In the genomic region with DNA sequence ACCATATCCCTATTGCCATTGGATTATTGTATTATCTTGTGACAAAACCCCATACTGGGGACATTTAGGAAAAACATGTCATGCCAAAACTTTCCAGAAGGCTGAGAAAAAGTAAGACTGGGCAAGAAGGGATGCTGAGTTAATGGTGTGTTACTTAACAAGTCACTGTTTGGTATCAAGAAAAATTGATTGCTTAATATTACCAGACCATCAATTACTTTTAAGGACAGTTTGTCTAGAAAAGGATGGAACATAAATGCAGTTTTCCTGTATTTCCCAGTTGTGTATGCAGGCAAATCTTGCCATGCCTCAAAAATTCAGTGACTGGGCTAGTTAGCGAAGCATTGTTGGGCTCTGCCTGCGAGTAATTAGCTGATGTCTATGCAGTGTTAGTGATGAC, we compare ENCODE assay signal across 32 cellular contexts.
DNase-seq lines count a peak whose midpoint lies in the region; ATAC-seq, FAIRE-seq and TF ChIP-seq lines count a peak whose summit lies in the region.
"Had no signal": no experiment of that assay in that cellular context is flagged by ENCODE, and none has a peak within 500 bp of the region (broad histone marks: within the 10 kb centered on the region; RNA-seq: fewer than 3 reads in every experiment).

No MANE protein-coding gene starts in this region.

- H3K79me2 ChIP-seq in astrocyte (ENCODE audit: insufficient read depth, low read length) (no peaks in the 10 kb centered on the region), K562 (ENCODE audit: control insufficient read depth, insufficient read depth, low read length) (no peaks in the 10 kb centered on the region)

- peaks cover 7% of the 10 kb centered on the region for H3K4me1 Mint-ChIP-seq in astrocyte (ENCODE audit: low read depth, unreplicated experiment)
- H3K4me1 Mint-ChIP-seq: B cell; CD14-positive monocyte; CD4-positive, alpha-beta memory T cell; CD4-positive, CD25-positive, alpha-beta regulatory T cell; CD8-positive, alpha-beta memory T cell had no signal

- H3K9me1 ChIP-seq in K562 (ENCODE audit: control insufficient read depth, insufficient read depth, low read length) = no peaks in the 10 kb centered on the region

- FAIRE-seq in astrocyte (lab: Jason Lieb, UNC) (no peak), K562 (lab: Jason Lieb, UNC) (no peak)
- FAIRE-seq: A204.1, A549, D721Med had no signal

- in situ Hi-C loops in K562 (cut with MboI) = no loop called here

- H3K27ac ChIP-seq in astrocyte (ENCODE audit: low read depth, low read length) = no peak overlapping the region
- H3K27ac ChIP-seq in K562 (ENCODE audit: extremely low read depth, low read depth, low read length) = no peak overlapping the region
- H3K27ac ChIP-seq: 22Rv1; A549; BLaER1; BLaER1 treated with 17β-estradiol and CSF1 and Interleukin-3, amounts not matched to agents 10 nM and 100 nM; C4-2B had no signal

- CTCF ChIA-PET in K562 (lab: Yijun Ruan, JAX; ENCODE audit: low intra/inter-chr PET ratio) = no interaction called here

- BruUV-seq in K562 (replicated peaks; lab: Mats Ljungman, UMichigan) = no TSS peak

- no peak overlapping the region for H2AFZ ChIP-seq in astrocyte (ENCODE audit: low read depth, low read length)
- H2AFZ ChIP-seq in K562 (ENCODE audit: low read depth, low read length) = no peak overlapping the region

- POLR2A ChIA-PET in K562 (lab: Yijun Ruan, JAX) = no interaction called here

- H3K4me3 Mint-ChIP-seq in astrocyte (ENCODE audit: unreplicated experiment) = no peak overlapping the region
- H3K4me3 Mint-ChIP-seq: B cell; CD14-positive monocyte; CD4-positive, alpha-beta memory T cell; CD4-positive, alpha-beta T cell; CD4-positive, CD25-positive, alpha-beta regulatory T cell; CD8-positive, alpha-beta memory T cell; CD8-positive, alpha-beta T cell had no signal

- ATAC-seq in K562 = no peak
- ATAC-seq: A549; CD8-positive, alpha-beta T cell had no signal

- TF ChIP-seq POLR2A in K562 (conservative IDR thresholded peaks at IDR 0.05) = no peak

- peaks cover 2% of the 10 kb centered on the region for H3K36me3 Mint-ChIP-seq in astrocyte (ENCODE audit: low read depth, unreplicated experiment)
- H3K36me3 Mint-ChIP-seq: CD14-positive monocyte; CD4-positive, alpha-beta memory T cell; CD4-positive, CD25-positive, alpha-beta regulatory T cell; CD8-positive, alpha-beta memory T cell; CD8-positive, alpha-beta T cell had no signal

- H3K36me3 ChIP-seq in astrocyte (ENCODE audit: insufficient read depth, low read length) (no peaks in the 10 kb centered on the region), K562 (ENCODE audit: control insufficient read depth, insufficient read depth, low read length) (no peaks in the 10 kb centered on the region)
- H3K36me3 ChIP-seq: BE2C; BLaER1; BLaER1 treated with 17β-estradiol and CSF1 and Interleukin-3, amounts not matched to agents 10 nM and 100 nM had no signal

- WGBS in K562 (ENCODE audit: insufficient coverage, low coverage, missing lambda C conversion rate) = 10% methylated on average over 2 of the region's 2 CpGs

- peaks cover 4% of the 10 kb centered on the region for H3K4me1 ChIP-seq in astrocyte (ENCODE audit: insufficient read depth, low read length)
- no peaks in the 10 kb centered on the region for H3K4me1 ChIP-seq in K562 (replicated peaks in 1 of 2; ENCODE audit: control insufficient read depth in 2 of 2, insufficient read depth in 2 of 2, low read length in 2 of 2)
- H3K4me1 ChIP-seq: A549; BE2C; BLaER1; BLaER1 treated with 17β-estradiol and CSF1 and Interleukin-3, amounts not matched to agents 10 nM and 100 nM; Caco-2 had no signal

- H3K9me3 ChIP-seq in astrocyte (ENCODE audit: insufficient read depth, low read depth, low read length) (no peaks in the 10 kb centered on the region), K562 (replicated peaks; ENCODE audit: control insufficient read depth, insufficient read depth, low read depth, low read length) (peaks cover 5% of the 10 kb centered on the region)
- H3K9me3 ChIP-seq: A549, BE2C, Caco-2 had no signal

- H3K9ac ChIP-seq in astrocyte (ENCODE audit: low read length) (no peak overlapping the region), K562 (ENCODE audit: insufficient read depth in 1 of 2, low read depth in 2 of 2, low read length in 2 of 2) (no peak overlapping the region)
- H3K9ac ChIP-seq: BLaER1; BLaER1 treated with 17β-estradiol and CSF1 and Interleukin-3, amounts not matched to agents 10 nM and 100 nM had no signal

- H3K4me3 ChIP-seq in astrocyte (ENCODE audit: insufficient read depth, low read depth, low read length) (no peak overlapping the region), K562 (no peak overlapping the region)
- H3K4me3 ChIP-seq: A549; BLaER1; BLaER1 treated with 17β-estradiol and CSF1 and Interleukin-3, amounts not matched to agents 10 nM and 100 nM had no signal

- no peak for TF ChIP-seq RAD21 in K562 (CRISPR knock-in tag; conservative IDR thresholded peaks at IDR 0.05 in 1 of 2, IDR thresholded peaks at IDR 0.05 in 1 of 2)

- no peak for TF ChIP-seq EP300 in K562 (IDR thresholded peaks at IDR 0.05; ENCODE audit: low read length)

- TF ChIP-seq CTCF in astrocyte (IDR thresholded peaks at IDR 0.05; ENCODE audit: insufficient read depth, low read depth, low read length) (no peak), K562 (IDR thresholded peaks at IDR 0.05 in 2 of 3, conservative IDR thresholded peaks at IDR 0.05 in 1 of 3; ENCODE audit: insufficient read depth in 2 of 3, low read depth in 1 of 3, low read length in 3 of 3) (no peak)

- H4K20me1 ChIP-seq in astrocyte (ENCODE audit: insufficient read depth, low read length) (no peaks in the 10 kb centered on the region), K562 (replicated peaks; ENCODE audit: control insufficient read depth, insufficient read depth, low read length) (no peaks in the 10 kb centered on the region)
- H4K20me1 ChIP-seq: BLaER1; BLaER1 treated with 17β-estradiol and CSF1 and Interleukin-3, amounts not matched to agents 10 nM and 100 nM had no signal

- no peaks in the 10 kb centered on the region for H3K27me3 Mint-ChIP-seq in astrocyte (ENCODE audit: low read depth, unreplicated experiment)
- H3K27me3 Mint-ChIP-seq: B cell; CD4-positive, alpha-beta memory T cell; CD4-positive, alpha-beta T cell; CD4-positive, CD25-positive, alpha-beta regulatory T cell; CD8-positive, alpha-beta memory T cell had no signal

- peak overlapping the region; percentile 55 for H3K27ac Mint-ChIP-seq in astrocyte (ENCODE audit: unreplicated experiment)
- H3K27ac Mint-ChIP-seq: B cell; CD14-positive monocyte; CD4-positive, alpha-beta memory T cell; CD4-positive, alpha-beta T cell; CD4-positive, CD25-positive, alpha-beta regulatory T cell; CD8-positive, alpha-beta memory T cell; CD8-positive, alpha-beta T cell had no signal

- H3K27me3 ChIP-seq in astrocyte (ENCODE audit: insufficient read depth, low read length) (no peaks in the 10 kb centered on the region), K562 (ENCODE audit: control insufficient read depth in 2 of 2, insufficient read depth in 2 of 2, low read length in 2 of 2) (no peaks in the 10 kb centered on the region)
- H3K27me3 ChIP-seq: BE2C; BLaER1; BLaER1 treated with 17β-estradiol and CSF1 and Interleukin-3, amounts not matched to agents 10 nM and 100 nM had no signal

- intact Hi-C loops in K562 (cut with micrococcal nuclease) = no loop called here

- no peak overlapping the region for H3K4me2 ChIP-seq in astrocyte (ENCODE audit: low read length)
- no peak overlapping the region for H3K4me2 ChIP-seq in K562 (ENCODE audit: insufficient read depth, low read length)
- H3K4me2 ChIP-seq: A549, BLaER1 had no signal

- H3K9me3 Mint-ChIP-seq in astrocyte (ENCODE audit: unreplicated experiment) = peaks cover 6% of the 10 kb centered on the region

- no peak for DNase-seq in astrocyte (ENCODE audit: low read depth)
- no peak for DNase-seq in K562 (ENCODE audit: extremely low read depth in 1 of 4, low spot score in 3 of 4)
- no peak for DNase-seq in DMS53 treated with DMSO at 0.1 percent for 48 hours (lab: John Stamatoyannopoulos, UW; ENCODE audit: unreplicated experiment)
- DNase-seq in DMS 273 treated with DMSO at 0.1 percent for 48 hours (lab: John Stamatoyannopoulos, UW) = no peak
- DNase-seq: 8988T; ACHN; AML-193; BE2C; C1 segment of cervical spinal cord; Caco-2; Calu3; CD4-positive, alpha-beta memory T cell; CD4-positive, alpha-beta T cell; CD4-positive, CD25-positive, alpha-beta regulatory T cell; CD8-positive, alpha-beta memory T cell; CD8-positive, alpha-beta T cell; COR-L47; DMS153; DMS53; DMS79; DMS79 treated with DMSO at 0.1 percent for 48 hours; DND-41; EL had no signal

TF ChIP-seq in K562, 482 proteins besides CTCF, POLR2A, EP300 and RAD21:
- 0 out of 2 replicates have a peak, but pooled peaks have one; percentile 22 for TF ChIP-seq ZNF121 (CRISPR knock-in tag; conservative IDR thresholded peaks at IDR 0.05)
- TF ChIP-seq CEBPG (CRISPR knock-in tag; IDR thresholded peaks at IDR 0.05) = no peak
- TF ChIP-seq CEBPG (tag; conservative IDR thresholded peaks at IDR 0.05 in 1 of 2, IDR thresholded peaks at IDR 0.05 in 1 of 2) = peak; percentile 53 to 69; a peak in 2 of 4 replicates
- TF ChIP-seq, protein P1, sequence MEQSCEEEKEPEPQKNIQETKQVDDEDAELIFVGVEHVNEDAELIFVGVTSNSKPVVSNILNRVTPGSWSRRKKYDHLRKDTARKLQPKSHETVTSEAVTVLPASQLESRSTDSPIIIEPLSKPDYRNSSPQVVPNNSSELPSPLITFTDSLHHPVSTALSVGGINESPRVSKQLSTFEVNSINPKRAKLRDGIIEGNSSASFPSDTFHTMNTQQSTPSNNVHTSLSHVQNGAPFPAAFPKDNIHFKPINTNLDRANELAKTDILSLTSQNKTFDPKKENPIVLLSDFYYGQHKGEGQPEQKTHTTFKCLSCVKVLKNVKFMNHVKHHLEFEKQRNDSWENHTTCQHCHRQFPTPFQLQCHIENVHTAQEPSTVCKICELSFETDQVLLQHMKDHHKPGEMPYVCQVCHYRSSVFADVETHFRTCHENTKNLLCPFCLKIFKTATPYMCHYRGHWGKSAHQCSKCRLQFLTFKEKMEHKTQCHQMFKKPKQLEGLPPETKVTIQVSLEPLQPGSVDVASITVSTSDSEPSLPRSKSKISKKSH (CRISPR knock-in tag; IDR thresholded peaks at IDR 0.05) = no peak
